1 cellular context compared by ENCODE assay signal in genomic region chr16:11260596-11260966, GRCh38.
TF ChIP-seq lines count a peak whose summit lies in the region.

No MANE protein-coding gene starts in this region.

TF ChIP-seq in SK-N-SH, 30 proteins besides CTCF, POLR2A, EP300 and RAD21 (continued from another document):
- TF ChIP-seq IRF3 (IDR thresholded peaks at IDR 0.05; ENCODE audit: low read depth, low read length) (no peak), NFIC (IDR thresholded peaks at IDR 0.05; ENCODE audit: borderline replicate concordance) (no peak), FOXM1 (IDR thresholded peaks at IDR 0.05; ENCODE audit: low read depth) (no peak)
